In genomic region chr14:30162066-30162465, GRCh38 we compare ENCODE assay signal across 22 cellular contexts.
DNase-seq lines count a peak whose midpoint lies in the region; ATAC-seq, FAIRE-seq and TF ChIP-seq lines count a peak whose summit lies in the region.
"Had no signal": no experiment of that assay in that cellular context is flagged by ENCODE, and none has a peak within 500 bp of the region (broad histone marks: within the 10 kb centered on the region; RNA-seq: fewer than 3 reads in every experiment).

No MANE protein-coding gene starts in this region.

- no peak overlapping the region for H3K4me3 ChIP-seq in pancreas
- H3K4me3 ChIP-seq: A549; BLaER1 treated with 17β-estradiol and CSF1 and Interleukin-3, amounts not matched to agents 10 nM and 100 nM; GM12878 had no signal

- H3K27ac ChIP-seq in pancreas = no peak overlapping the region
- H3K27ac ChIP-seq: 22Rv1; A549; BLaER1 treated with 17β-estradiol and CSF1 and Interleukin-3, amounts not matched to agents 10 nM and 100 nM; C4-2B had no signal

- DNase-seq in EH (ENCODE audit: low read depth) (peak; percentile 21), amniotic epithelial cell (ENCODE audit: low read depth) (peak; percentile 34), astrocyte of the hippocampus (ENCODE audit: low read depth, low spot score) (peak; percentile 53), pancreas (no peak), iPS-NIHi11 (ENCODE audit: low spot score) (no peak)
- DNase-seq: AML-193; Caco-2; Calu3; CD4-positive, alpha-beta T cell; CD8-positive, alpha-beta T cell; DMS79 treated with DMSO at 0.1 percent for 48 hours; EL; GDM1 had no signal

- 26 to 36% methylated on average over 1 of the region's 1 CpG for WGBS in pancreas, 2 donors

- no peaks in the 10 kb centered on the region for H3K9me3 ChIP-seq in pancreas
- H3K9me3 ChIP-seq: A549; BLaER1 treated with 17β-estradiol and CSF1 and Interleukin-3, amounts not matched to agents 10 nM and 100 nM; Caco-2 had no signal

- H3K36me3 ChIP-seq in pancreas = no peaks in the 10 kb centered on the region
- H3K36me3 ChIP-seq: BLaER1 treated with 17β-estradiol and CSF1 and Interleukin-3, amounts not matched to agents 10 nM and 100 nM had no signal

- FAIRE-seq in pancreas (lab: Jason Lieb, UNC) = no peak
- FAIRE-seq: A549, D721Med, GM12878, GM12892, GM18507 had no signal

- H3K4me1 ChIP-seq in pancreas = no peaks in the 10 kb centered on the region
- H3K4me1 ChIP-seq: A549; BLaER1 treated with 17β-estradiol and CSF1 and Interleukin-3, amounts not matched to agents 10 nM and 100 nM; Caco-2 had no signal

- ATAC-seq in pancreas (no peak), HG02973 (IDR thresholded peaks at IDR 0.05; ENCODE audit: unreplicated experiment) (no peak)
- ATAC-seq: A549; CD8-positive, alpha-beta T cell; GM12878 had no signal

- intact Hi-C loops in pancreas (cut with DNase I) = no loop called here

- no peaks in the 10 kb centered on the region for H3K27me3 ChIP-seq in pancreas
- H3K27me3 ChIP-seq: BLaER1 treated with 17β-estradiol and CSF1 and Interleukin-3, amounts not matched to agents 10 nM and 100 nM had no signal

- no peak for TF ChIP-seq CTCF in pancreas (IDR thresholded peaks at IDR 0.05)

Comparison
In these comparisons a context has a peak if more than half of its experiments do, and no peak if none do; other contexts are left out.
1. DNase-seq: peak in EH (single experiment), amniotic epithelial cell (single experiment) and astrocyte of the hippocampus (single experiment); none in pancreas (0 of 6) and iPS-NIHi11 (single experiment).